Comparison of ENCODE assay signal across 1 cellular context in genomic region chr6:144989319-144990099, GRCh38.
TF ChIP-seq lines count a peak whose summit lies in the region.

No MANE protein-coding gene starts in this region.

TF ChIP-seq in GM23338, 12 proteins besides CTCF, POLR2A, EP300 and RAD21 (continued from another document):
- TF ChIP-seq, protein P1, sequence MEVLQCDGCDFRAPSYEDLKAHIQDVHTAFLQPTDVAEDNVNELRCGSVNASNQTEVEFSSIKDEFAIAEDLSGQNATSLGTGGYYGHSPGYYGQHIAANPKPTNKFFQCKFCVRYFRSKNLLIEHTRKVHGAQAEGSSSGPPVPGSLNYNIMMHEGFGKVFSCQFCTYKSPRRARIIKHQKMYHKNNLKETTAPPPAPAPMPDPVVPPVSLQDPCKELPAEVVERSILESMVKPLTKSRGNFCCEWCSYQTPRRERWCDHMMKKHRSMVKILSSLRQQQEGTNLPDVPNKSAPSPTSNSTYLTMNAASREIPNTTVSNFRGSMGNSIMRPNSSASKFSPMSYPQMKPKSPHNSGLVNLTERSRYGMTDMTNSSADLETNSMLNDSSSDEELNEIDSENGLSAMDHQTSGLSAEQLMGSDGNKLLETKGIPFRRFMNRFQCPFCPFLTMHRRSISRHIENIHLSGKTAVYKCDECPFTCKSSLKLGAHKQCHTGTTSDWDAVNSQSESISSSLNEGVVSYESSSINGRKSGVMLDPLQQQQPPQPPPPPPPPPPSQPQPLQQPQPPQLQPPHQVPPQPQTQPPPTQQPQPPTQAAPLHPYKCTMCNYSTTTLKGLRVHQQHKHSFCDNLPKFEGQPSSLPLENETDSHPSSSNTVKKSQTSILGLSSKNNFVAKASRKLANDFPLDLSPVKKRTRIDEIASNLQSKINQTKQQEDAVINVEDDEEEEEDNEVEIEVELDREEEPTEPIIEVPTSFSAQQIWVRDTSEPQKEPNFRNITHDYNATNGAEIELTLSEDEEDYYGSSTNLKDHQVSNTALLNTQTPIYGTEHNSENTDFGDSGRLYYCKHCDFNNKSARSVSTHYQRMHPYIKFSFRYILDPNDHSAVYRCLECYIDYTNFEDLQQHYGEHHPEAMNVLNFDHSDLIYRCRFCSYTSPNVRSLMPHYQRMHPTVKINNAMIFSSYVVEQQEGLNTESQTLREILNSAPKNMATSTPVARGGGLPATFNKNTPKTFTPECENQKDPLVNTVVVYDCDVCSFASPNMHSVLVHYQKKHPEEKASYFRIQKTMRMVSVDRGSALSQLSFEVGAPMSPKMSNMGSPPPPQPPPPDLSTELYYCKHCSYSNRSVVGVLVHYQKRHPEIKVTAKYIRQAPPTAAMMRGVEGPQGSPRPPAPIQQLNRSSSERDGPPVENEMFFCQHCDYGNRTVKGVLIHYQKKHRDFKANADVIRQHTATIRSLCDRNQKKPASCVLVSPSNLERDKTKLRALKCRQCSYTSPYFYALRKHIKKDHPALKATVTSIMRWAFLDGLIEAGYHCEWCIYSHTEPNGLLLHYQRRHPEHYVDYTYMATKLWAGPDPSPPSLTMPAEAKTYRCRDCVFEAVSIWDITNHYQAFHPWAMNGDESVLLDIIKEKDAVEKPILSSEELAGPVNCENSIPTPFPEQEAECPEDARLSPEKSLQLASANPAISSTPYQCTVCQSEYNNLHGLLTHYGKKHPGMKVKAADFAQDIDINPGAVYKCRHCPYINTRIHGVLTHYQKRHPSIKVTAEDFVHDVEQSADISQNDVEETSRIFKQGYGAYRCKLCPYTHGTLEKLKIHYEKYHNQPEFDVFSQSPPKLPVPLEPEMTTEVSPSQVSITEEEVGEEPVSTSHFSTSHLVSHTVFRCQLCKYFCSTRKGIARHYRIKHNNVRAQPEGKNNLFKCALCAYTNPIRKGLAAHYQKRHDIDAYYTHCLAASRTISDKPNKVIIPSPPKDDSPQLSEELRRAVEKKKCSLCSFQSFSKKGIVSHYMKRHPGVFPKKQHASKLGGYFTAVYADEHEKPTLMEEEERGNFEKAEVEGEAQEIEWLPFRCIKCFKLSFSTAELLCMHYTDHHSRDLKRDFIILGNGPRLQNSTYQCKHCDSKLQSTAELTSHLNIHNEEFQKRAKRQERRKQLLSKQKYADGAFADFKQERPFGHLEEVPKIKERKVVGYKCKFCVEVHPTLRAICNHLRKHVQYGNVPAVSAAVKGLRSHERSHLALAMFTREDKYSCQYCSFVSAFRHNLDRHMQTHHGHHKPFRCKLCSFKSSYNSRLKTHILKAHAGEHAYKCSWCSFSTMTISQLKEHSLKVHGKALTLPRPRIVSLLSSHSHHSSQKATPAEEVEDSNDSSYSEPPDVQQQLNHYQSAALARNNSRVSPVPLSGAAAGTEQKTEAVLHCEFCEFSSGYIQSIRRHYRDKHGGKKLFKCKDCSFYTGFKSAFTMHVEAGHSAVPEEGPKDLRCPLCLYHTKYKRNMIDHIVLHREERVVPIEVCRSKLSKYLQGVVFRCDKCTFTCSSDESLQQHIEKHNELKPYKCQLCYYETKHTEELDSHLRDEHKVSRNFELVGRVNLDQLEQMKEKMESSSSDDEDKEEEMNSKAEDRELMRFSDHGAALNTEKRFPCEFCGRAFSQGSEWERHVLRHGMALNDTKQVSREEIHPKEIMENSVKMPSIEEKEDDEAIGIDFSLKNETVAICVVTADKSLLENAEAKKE (CRISPR knock-in tag; IDR thresholded peaks at IDR 0.05), result no peak
